Comparison of ENCODE assay signal across 8 cellular contexts in the genomic region with DNA sequence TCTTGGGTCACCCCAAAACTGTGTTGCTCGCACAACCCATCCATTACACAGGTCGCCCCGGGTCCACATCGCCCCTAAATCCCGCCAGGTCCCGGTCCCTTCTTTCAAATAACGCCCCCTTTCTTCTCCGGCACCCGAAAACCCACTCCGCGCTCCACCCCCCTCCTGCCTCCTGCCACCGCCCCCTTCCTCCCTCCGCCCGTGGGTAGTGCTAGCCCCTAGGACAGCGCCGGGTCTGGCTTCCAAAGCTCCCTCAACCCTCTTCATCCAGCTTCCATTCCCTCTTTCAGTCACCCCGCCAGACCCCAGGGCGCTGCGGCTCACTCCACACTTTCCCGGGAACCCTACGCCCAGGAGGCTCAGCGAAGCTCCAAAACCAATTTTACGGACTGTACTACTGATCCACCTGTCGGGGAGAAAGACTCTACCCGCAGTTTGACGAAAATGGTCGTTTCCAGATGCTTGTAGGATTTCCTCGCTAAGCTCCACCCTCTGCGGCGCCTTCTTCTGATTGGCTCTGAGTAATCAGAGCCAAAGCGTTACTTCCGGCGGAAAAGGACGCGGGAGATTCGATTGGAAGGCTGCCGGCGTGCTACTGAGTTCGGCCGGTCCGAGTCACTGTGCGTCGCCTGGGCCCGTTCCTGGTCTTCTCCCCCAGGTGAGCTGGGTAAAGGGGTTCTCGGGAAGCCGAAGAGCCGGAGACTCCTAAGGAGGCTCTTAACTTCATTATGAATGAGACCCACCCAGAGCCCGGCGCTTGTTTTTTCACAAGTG. TPM values are rescaled to one million over a fixed set of nuclear protein-coding genes. Genes with fewer than 3 reads are reported as not detected.
DNase-seq lines count a peak whose midpoint lies in the region; ATAC-seq and TF ChIP-seq lines count a peak whose summit lies in the region.

A gene with protein sequence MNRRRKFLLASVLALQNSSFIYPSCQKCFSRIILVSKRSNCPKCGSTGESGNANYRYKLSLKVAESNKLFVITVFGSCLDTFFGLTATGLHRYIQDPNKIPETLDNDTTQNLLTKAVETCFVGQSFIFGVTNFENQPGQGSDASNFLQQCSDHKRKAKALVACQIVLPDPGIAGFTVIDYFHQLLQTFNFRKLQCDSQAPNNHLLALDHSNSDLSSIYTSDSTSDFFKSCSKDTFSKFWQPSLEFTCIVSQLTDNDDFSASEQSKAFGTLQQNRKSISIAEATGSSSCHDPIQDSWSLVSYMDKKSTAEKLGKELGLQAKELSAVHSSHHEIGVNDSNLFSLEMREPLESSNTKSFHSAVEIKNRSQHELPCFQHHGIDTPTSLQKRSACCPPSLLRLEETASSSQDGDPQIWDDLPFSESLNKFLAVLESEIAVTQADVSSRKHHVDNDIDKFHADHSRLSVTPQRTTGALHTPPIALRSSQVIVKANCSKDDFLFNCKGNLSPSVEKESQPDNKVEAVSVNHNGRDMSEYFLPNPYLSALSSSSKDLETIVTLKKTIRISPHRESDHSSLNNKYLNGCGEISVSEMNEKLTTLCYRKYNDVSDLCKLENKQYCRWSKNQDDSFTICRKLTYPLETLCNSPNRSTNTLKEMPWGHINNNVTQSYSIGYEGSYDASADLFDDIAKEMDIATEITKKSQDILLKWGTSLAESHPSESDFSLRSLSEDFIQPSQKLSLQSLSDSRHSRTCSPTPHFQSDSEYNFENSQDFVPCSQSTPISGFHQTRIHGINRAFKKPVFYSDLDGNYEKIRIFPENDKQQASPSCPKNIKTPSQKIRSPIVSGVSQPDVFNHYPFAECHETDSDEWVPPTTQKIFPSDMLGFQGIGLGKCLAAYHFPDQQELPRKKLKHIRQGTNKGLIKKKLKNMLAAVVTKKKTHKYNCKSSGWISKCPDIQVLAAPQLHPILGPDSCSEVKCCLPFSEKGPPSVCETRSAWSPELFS (plus strand): TSS at position 572 of the 774 bp plus-strand sequence. CDS start 13,003 bp downstream, outside the sequence.

- H3K27me3 ChIP-seq in ovary (no peaks in the 10 kb centered on the region), tibial artery (no peaks in the 10 kb centered on the region)

- 0 to 1% (median 0%) methylated on average over 49 of the region's 49 CpGs for WGBS in ovary, 3 donors

- H3K9me3 ChIP-seq in ovary, result no peaks in the 10 kb centered on the region
- no peaks in the 10 kb centered on the region for H3K9me3 ChIP-seq in tibial artery

- H3K4me3 ChIP-seq in ovary (peak within 1 kb of the TSS; percentile 85), tibial artery (peak within 1 kb of the TSS; percentile 73 to 76)

- H3K4me1 ChIP-seq in ovary (ENCODE audit: insufficient read depth), result no peaks in the 10 kb centered on the region
- peaks cover 0 to 23% (median 16%) of the 10 kb centered on the region in 4 donors for H3K4me1 ChIP-seq in tibial artery

- TF ChIP-seq EP300 in ovary (IDR thresholded peaks at IDR 0.05), result no peak

- TF ChIP-seq CTCF in ovary (IDR thresholded peaks at IDR 0.05), result peak in 2 of 3 donors; percentile 5 to 17
- peak in 1 of 2 experiments; percentile 35 for TF ChIP-seq CTCF in tibial artery (IDR thresholded peaks at IDR 0.05)

- H3K36me3 ChIP-seq in ovary (no peaks in the 10 kb centered on the region), tibial artery (no peaks in the 10 kb centered on the region)

- peak within 1 kb of the TSS; percentile 80 to 90 for H3K27ac ChIP-seq in ovary
- H3K27ac ChIP-seq in tibial artery, result peak within 1 kb of the TSS; percentile 93 to 94

- intact Hi-C loops in Right ventricle myocardium inferior (cut with DNase I) (loop anchor here (1.0 to 10.0 kb wide), 4 partner anchors 173 to 385 kb away; a partner anchor contains a TSS), ovary (cut with DNase I) (loop anchor here (2.0 to 10.0 kb wide), 6 partner anchors 171 to 913 kb away; a partner anchor contains a TSS), tibial artery (cut with DNase I; ENCODE audit: low total_unique reads) (loop anchor here (10.0 kb wide), 4 partner anchors 163 to 383 kb away; a partner anchor contains a TSS)

- DNase-seq in NCI-H1417 (lab: John Stamatoyannopoulos, UW) (peak; percentile 99 to 100 (median 99)), SW 1271 (lab: John Stamatoyannopoulos, UW) (peak; percentile 97 to 99), Right ventricle myocardium inferior (ENCODE audit: missing footprints) (peak; percentile 96), ovary (peak; percentile 91 to 95 (median 94)), tibial artery (peak; percentile 97 to 98)
- peak; percentile 87 for DNase-seq in activated naive CD8-positive, alpha-beta T cell treated with anti-CD3 and anti-CD28 coated beads, Interleukin-2, amount 50 U/mL, for 16 hours (ENCODE audit: low read depth, low spot score)

- TF ChIP-seq POLR2A in GM10847 (IDR thresholded peaks at IDR 0.05; ENCODE audit: extremely low read depth, insufficient read length), result peak; percentile 48
- peak; percentile 84 for TF ChIP-seq POLR2A in ovary (IDR thresholded peaks at IDR 0.05)

- ATAC-seq in HG02678 (IDR thresholded peaks at IDR 0.05; ENCODE audit: unreplicated experiment) (peak; percentile 71), Right ventricle myocardium inferior (peak; percentile 88)

RNA-seq across cellular contexts. Expression of the gene that starts here (rescaled TPM):
- 0.95 TPM for total RNA-seq in Right ventricle myocardium inferior
- total RNA-seq in ovary, result 1 to 10 TPM in 2 of 7 donors, under 1 TPM in 4, not detected in 1; 0.48 to 1.2 (median 0.69) TPM
- polyA plus RNA-seq in ovary, result under 1 TPM; 0.38 to 0.77 TPM

Comparison
In these comparisons a context has a peak if more than half of its experiments do, and no peak if none do; other contexts are left out.
1. Peak in every context shown above with its lines: DNase-seq, ATAC-seq, H3K4me3 ChIP-seq and H3K27ac ChIP-seq.
2. Peak in DNase-seq and ATAC-seq in Right ventricle myocardium inferior; RNA of the gene not detected or under 1 TPM.